Comparison of ENCODE assay signal across 8 cellular contexts in the genomic region with DNA sequence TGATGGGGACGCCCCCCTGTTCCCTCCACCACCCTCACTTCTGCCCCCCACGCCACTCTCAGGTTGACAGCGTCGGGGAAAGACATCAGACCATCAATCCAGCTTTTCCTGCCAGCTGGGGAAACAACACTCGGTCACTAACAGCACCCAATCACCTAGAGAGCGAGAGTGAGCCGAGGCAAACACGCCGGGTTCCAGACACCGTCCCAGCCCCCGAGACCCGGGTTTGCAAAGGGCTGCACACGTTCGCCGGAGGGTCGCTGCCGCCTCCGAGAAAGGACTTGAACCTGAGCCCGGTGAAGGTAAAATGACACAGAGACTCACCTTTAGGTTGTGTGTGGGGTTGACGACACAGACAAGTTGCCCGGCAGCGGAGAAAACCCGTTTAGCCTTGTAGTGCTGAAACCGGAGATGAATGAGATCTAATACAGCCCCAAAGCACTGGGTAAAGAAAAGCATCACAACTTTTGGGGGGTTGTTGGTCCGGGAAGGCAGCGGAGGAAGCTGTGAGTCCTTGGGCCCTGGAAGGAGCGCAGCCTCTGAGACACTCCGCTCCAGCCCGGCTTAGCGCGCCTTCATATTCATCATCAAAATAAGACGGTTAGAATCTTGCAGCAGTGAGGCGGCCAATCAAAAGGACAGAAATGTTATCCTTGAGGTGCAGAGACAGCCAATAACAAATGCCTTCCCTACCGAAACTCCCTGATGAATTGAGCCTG. TPM values are rescaled to one million over a fixed set of nuclear protein-coding genes. Genes with fewer than 3 reads are reported as not detected.
DNase-seq lines count a peak whose midpoint lies in the region; ATAC-seq, FAIRE-seq and TF ChIP-seq lines count a peak whose summit lies in the region.

SIAH3 (minus strand) TSS at position 583 of the 719 bp plus-strand sequence; CDS start at position 459, 124 bp downstream.

- H3K4me1 Mint-ChIP-seq in progenitor cell of endocrine pancreas (ENCODE audit: low read depth) = peaks cover 9% of the 10 kb centered on the region

- peaks cover 8% of the 10 kb centered on the region for H3K9me3 Mint-ChIP-seq in progenitor cell of endocrine pancreas (ENCODE audit: low read depth)

- H3K4me3 Mint-ChIP-seq in progenitor cell of endocrine pancreas (ENCODE audit: low read depth) = peak within 1 kb of the TSS; percentile 70

- H3K9ac ChIP-seq in HUES48 (ENCODE audit: low read depth, low read length) = no peak within 1 kb of the TSS

- H3K27ac ChIP-seq in HUES48 (ENCODE audit: low read depth, low read length) = no peak within 1 kb of the TSS

- H3K36me3 Mint-ChIP-seq in progenitor cell of endocrine pancreas (ENCODE audit: insufficient read depth) = no peaks in the 10 kb centered on the region

- no peak within 1 kb of the TSS for H3K27ac Mint-ChIP-seq in progenitor cell of endocrine pancreas

- peaks cover 51% of the 10 kb centered on the region for H3K27me3 ChIP-seq in HUES48 (ENCODE audit: control insufficient read depth, insufficient read depth, low read length)

- H3K4me3 ChIP-seq in HUES48 (ENCODE audit: low read depth, low read length) = peak within 1 kb of the TSS; percentile 54

- H3K4me1 ChIP-seq in HUES48 (ENCODE audit: control insufficient read depth, insufficient read depth, low read length) = peaks cover 46% of the 10 kb centered on the region

- no peak for FAIRE-seq in frontal cortex (lab: Jason Lieb, UNC)

- DNase-seq in activated T-cell treated with anti-CD3 and anti-CD28 coated beads for 48 hours (ENCODE audit: low read depth) (peak; percentile 11), glomerular visceral epithelial cell (ENCODE audit: extremely low spot score) (peak; percentile 21), progenitor cell of endocrine pancreas (ENCODE audit: low spot score, unreplicated experiment) (no peak), frontal cortex (ENCODE audit: low spot score in 2 of 2) (no peak), DMS79 (lab: John Stamatoyannopoulos, UW) (no peak), NCI-H1048 (lab: John Stamatoyannopoulos, UW) (no peak)

- no peaks in the 10 kb centered on the region for H3K9me3 ChIP-seq in HUES48 (ENCODE audit: control insufficient read depth, insufficient read depth, low read length)

- no peaks in the 10 kb centered on the region for H3K36me3 ChIP-seq in HUES48 (ENCODE audit: control insufficient read depth, insufficient read depth, low read length)

- ATAC-seq in GM19395 (IDR thresholded peaks at IDR 0.05; ENCODE audit: unreplicated experiment) = no peak

- no peak for TF ChIP-seq CTCF in progenitor cell of endocrine pancreas (IDR thresholded peaks at IDR 0.05; ENCODE audit: unreplicated experiment)

- peaks cover 61% of the 10 kb centered on the region for H3K27me3 Mint-ChIP-seq in progenitor cell of endocrine pancreas

RNA-seq across cellular contexts. Expression of gene SIAH3, which starts in this region (rescaled TPM):
- total RNA-seq in progenitor cell of endocrine pancreas = not detected in 2 replicates
- 8.2 TPM for total RNA-seq in frontal cortex

Comparison
In these comparisons a context has a peak if more than half of its experiments do, and no peak if none do; other contexts are left out.
1. DNase-seq: peak in activated T-cell treated with anti-CD3 and anti-CD28 coated beads for 48 hours (single experiment) and glomerular visceral epithelial cell (single experiment); none in progenitor cell of endocrine pancreas (single experiment), frontal cortex (0 of 2), DMS79 (single experiment) and NCI-H1048 (single experiment).